In the genomic region with DNA sequence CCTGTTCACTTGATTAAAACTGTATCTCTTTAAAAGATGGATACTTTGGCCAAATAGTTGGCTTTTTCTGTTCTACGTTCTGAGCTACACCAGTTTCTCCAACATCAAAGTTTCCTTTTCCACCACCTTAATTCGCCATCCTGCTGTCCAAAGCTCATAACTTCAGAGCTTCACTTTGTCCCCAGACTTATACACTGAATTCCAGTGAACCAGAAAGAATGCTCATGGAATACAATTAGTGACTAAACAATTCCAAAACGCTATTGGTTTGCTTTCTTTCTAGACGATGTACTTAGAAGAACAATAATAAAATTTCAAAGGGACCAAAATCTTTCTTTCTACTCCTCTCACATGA, we compare ENCODE assay signal across 16 cellular contexts. TPM values are rescaled to one million over a fixed set of nuclear protein-coding genes. Genes with fewer than 3 reads are reported as not detected.
DNase-seq lines count a peak whose midpoint lies in the region; ATAC-seq and TF ChIP-seq lines count a peak whose summit lies in the region.
"Had no signal": no experiment of that assay in that cellular context is flagged by ENCODE, and none has a peak within 500 bp of the region (broad histone marks: within the 10 kb centered on the region; RNA-seq: fewer than 3 reads in every experiment).

No MANE protein-coding gene starts in this region.

- ATAC-seq in T-cell (replicated peaks in 1 of 4) (no peak), HG03565 (IDR thresholded peaks at IDR 0.05; ENCODE audit: unreplicated experiment) (no peak)
- no peak for ATAC-seq in central memory CD8-positive, alpha-beta T cell (replicated peaks; ENCODE audit: extremely low read depth, poor library complexity, severe bottlenecking)
- ATAC-seq: right cardiac atrium had no signal

- no peaks in the 10 kb centered on the region for H3K27me3 Mint-ChIP-seq in CD4-positive, alpha-beta memory T cell
- no peaks in the 10 kb centered on the region for H3K27me3 Mint-ChIP-seq in T-cell
- H3K27me3 Mint-ChIP-seq in central memory CD8-positive, alpha-beta T cell = no peaks in the 10 kb centered on the region

- peak overlapping the region; percentile 73 for H3K27ac ChIP-seq in CD4-positive, alpha-beta memory T cell (ENCODE audit: low read depth, low read length)

- H3K4me3 Mint-ChIP-seq in CD4-positive, alpha-beta memory T cell = peak overlapping the region in 6 of 8 donors; percentile 72 to 89 (median 80)
- peak overlapping the region; percentile 56 to 79 (median 59) for H3K4me3 Mint-ChIP-seq in T-cell
- H3K4me3 Mint-ChIP-seq in central memory CD8-positive, alpha-beta T cell = peak overlapping the region; percentile 86
- H3K4me3 Mint-ChIP-seq: endodermal cell had no signal

- H3K4me1 ChIP-seq in CD4-positive, alpha-beta memory T cell (ENCODE audit: insufficient read depth, low read length) = peaks cover 93% of the 10 kb centered on the region
- H3K4me1 ChIP-seq: BE2C had no signal

- no peaks in the 10 kb centered on the region for H3K27me3 ChIP-seq in CD4-positive, alpha-beta memory T cell (ENCODE audit: insufficient read depth, low read length)

- DNase-seq in CD4-positive, alpha-beta memory T cell = no peak
- DNase-seq in GM12865 (ENCODE audit: low read depth) = no peak
- DNase-seq in T-cell = no peak
- no peak for DNase-seq in central memory CD8-positive, alpha-beta T cell (ENCODE audit: low spot score in 2 of 2)
- DNase-seq in GM19238 (ENCODE audit: insufficient read length, low spot score) = no peak
- DNase-seq in stimulated activated CD4-positive, alpha-beta T cell treated with anti-CD3 and anti-CD28 coated beads, Interleukin-4, amount 100 ng/mL, for 24 hours = no peak
- DNase-seq: BE2C, endodermal cell, hippocampal formation, mesendoderm, NCI-H2029, NCI-H510A, right cardiac atrium had no signal

- no peaks in the 10 kb centered on the region for H3K36me3 ChIP-seq in CD4-positive, alpha-beta memory T cell (ENCODE audit: insufficient read depth, low read length)
- H3K36me3 ChIP-seq: BE2C had no signal

- peak overlapping the region in 1 of 2 donors; percentile 11 for H3K4me3 ChIP-seq in CD4-positive, alpha-beta memory T cell (ENCODE audit: low read length in 2 of 2)
- H3K4me3 ChIP-seq in GM12865 (ENCODE audit: low read depth, low read length) = peak overlapping the region; percentile 90

- TF ChIP-seq CTCF in GM12865 (IDR thresholded peaks at IDR 0.05; ENCODE audit: insufficient read depth, low read depth, low read length, missing control alignments) = no peak

- peaks cover 56 to 90% (median 74%) of the 10 kb centered on the region in 4 donors for H3K4me1 Mint-ChIP-seq in CD4-positive, alpha-beta memory T cell
- peaks cover 37 to 79% (median 78%) of the 10 kb centered on the region in 3 donors for H3K4me1 Mint-ChIP-seq in T-cell
- H3K4me1 Mint-ChIP-seq in central memory CD8-positive, alpha-beta T cell = peaks cover 98% of the 10 kb centered on the region

- H3K36me3 Mint-ChIP-seq in CD4-positive, alpha-beta memory T cell = peaks cover 0 to 4% of the 10 kb centered on the region in 2 donors
- H3K36me3 Mint-ChIP-seq in T-cell = peaks cover 8% of the 10 kb centered on the region
- H3K36me3 Mint-ChIP-seq in central memory CD8-positive, alpha-beta T cell (ENCODE audit: insufficient read depth) = peaks cover 12% of the 10 kb centered on the region

- H3K9me3 ChIP-seq in CD4-positive, alpha-beta memory T cell (ENCODE audit: control insufficient read depth in 1 of 2, low read length in 2 of 2) = no peaks in the 10 kb centered on the region
- H3K9me3 ChIP-seq: BE2C had no signal

- peak overlapping the region; percentile 94 to 99 (median 97) for H3K27ac Mint-ChIP-seq in CD4-positive, alpha-beta memory T cell
- peak overlapping the region; percentile 92 to 95 for H3K27ac Mint-ChIP-seq in T-cell
- H3K27ac Mint-ChIP-seq in central memory CD8-positive, alpha-beta T cell (ENCODE audit: low read depth) = peak overlapping the region; percentile 98
- H3K27ac Mint-ChIP-seq: endodermal cell had no signal

- peaks cover 0 to 2% (median 0%) of the 10 kb centered on the region in 8 donors for H3K9me3 Mint-ChIP-seq in CD4-positive, alpha-beta memory T cell
- H3K9me3 Mint-ChIP-seq in T-cell = no peaks in the 10 kb centered on the region
- no peaks in the 10 kb centered on the region for H3K9me3 Mint-ChIP-seq in central memory CD8-positive, alpha-beta T cell
- H3K9me3 Mint-ChIP-seq: endodermal cell had no signal

- intact Hi-C loops in CD4-positive, alpha-beta memory T cell (cut with micrococcal nuclease) = no loop called here

- CTCF ChIA-PET in CD4-positive, alpha-beta memory T cell (lab: Charles Lee; ENCODE audit: partially characterized antibody) = interaction anchor here (0.7 to 5.2 kb wide), 4 partner anchors 10 to 33 kb away, joined by 3 to 42 read pairs (median 29); a partner anchor contains a TSS
- CTCF ChIA-PET in T-cell (lab: Charles Lee) = interaction anchor here (0.7 to 1.0 kb wide), 5 partner anchors 8 to 423 kb away, joined by 3 to 5 read pairs (median 4); no protein-coding TSS in a partner anchor

- POLR2A ChIA-PET in CD4-positive, alpha-beta memory T cell (lab: Charles Lee; ENCODE audit: partially characterized antibody) = interaction anchor here (1.1 to 20.3 kb wide), 8 partner anchors 8 to 733 kb away, joined by 3 to 680 read pairs (median 48); a partner anchor contains a TSS
- POLR2A ChIA-PET in T-cell (lab: Charles Lee) = no interaction called here

RNA-seq across cellular contexts. Expression of a gene that starts 23.2 kb away (rescaled TPM):
- 10 to 100 TPM; 31.2 to 32.0 TPM for total RNA-seq in CD4-positive, alpha-beta memory T cell
- polyA plus RNA-seq in CD4-positive, alpha-beta memory T cell = 10 to 100 TPM; 12.9 to 14.2 TPM
- 10 to 100 TPM in 4 of 5 donors, 1 to 10 TPM in 1; 5.7 to 69.9 (median 24.7) TPM for total RNA-seq in T-cell
- total RNA-seq: endodermal cell, kidney epithelial cell, right cardiac atrium, temporal lobe had no signal
- polyA plus RNA-seq: right cardiac atrium had no signal

RNA-seq across cellular contexts. Expression of a gene that starts 32.3 kb away (rescaled TPM):
- 100 to 1,000 TPM; 421 to 431 TPM for total RNA-seq in CD4-positive, alpha-beta memory T cell
- 100 to 1,000 TPM; 149 to 246 TPM for polyA plus RNA-seq in CD4-positive, alpha-beta memory T cell
- total RNA-seq in T-cell = 100 to 1,000 TPM; 133 to 404 (median 264) TPM

RNA-seq across cellular contexts. Expression of a gene that starts 38.4 kb away (rescaled TPM):
- total RNA-seq in CD4-positive, alpha-beta memory T cell = 10 to 100 TPM; 41.1 to 41.3 TPM
- polyA plus RNA-seq in CD4-positive, alpha-beta memory T cell = 1 to 10 TPM; 3.3 to 8.2 TPM
- 10 to 100 TPM; 13.9 to 47.6 (median 44.6) TPM for total RNA-seq in T-cell

RNA-seq across cellular contexts. Expression of a gene that starts 57.5 kb away (rescaled TPM):
- not detected for total RNA-seq in CD4-positive, alpha-beta memory T cell
- not detected for polyA plus RNA-seq in CD4-positive, alpha-beta memory T cell
- not detected for total RNA-seq in T-cell
- total RNA-seq: endodermal cell, kidney epithelial cell, right cardiac atrium, temporal lobe had no signal
- polyA plus RNA-seq: right cardiac atrium had no signal
